1 cellular context compared by ENCODE assay signal in the genomic region with DNA sequence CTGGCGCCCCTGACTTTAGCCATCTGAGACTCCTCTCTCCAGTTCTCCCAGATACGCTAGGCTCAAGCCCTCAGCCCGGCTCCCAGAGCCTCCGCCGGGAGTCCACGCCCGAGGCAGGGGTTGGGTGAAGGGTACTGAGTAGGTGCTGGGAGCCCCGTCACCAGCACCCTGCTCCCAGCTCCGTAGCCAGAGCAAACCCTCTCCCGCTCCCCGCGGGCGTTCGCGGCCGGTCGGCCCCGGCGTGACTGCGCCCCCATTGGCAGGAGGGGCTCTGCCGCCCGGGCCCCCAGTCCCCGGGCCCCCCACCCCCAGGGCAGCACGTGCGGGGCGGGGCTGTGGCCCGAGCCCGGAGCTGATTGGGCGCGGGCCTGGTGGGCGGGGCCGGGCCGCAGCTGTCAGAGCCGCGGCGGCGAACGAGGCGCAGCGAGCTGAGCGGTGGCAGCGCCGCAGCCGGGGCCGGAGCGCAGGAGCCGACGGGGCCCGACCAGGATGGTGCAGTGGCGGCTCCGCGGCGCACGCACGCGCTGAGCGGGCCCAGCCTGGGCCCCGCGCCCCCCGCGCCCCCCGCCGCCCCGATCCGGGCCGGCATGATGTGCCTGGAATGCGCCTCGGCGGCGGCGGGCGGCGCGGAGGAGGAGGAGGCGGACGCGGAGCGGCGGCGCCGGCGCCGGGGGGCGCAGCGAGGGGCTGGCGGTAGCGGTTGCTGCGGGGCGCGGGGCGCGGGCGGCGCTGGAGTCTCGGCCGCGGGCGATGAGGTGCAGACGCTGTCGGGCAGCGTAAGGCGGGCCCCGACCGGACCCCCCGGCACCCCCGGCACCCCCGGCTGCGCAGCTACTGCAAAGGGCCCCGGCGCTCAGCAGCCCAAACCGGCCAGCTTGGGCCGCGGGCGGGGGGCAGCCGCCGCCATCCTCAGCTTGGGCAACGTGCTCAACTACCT.
A peak's percentile ranks its signal among the peaks of the same experiment; 100 is the strongest.
TF ChIP-seq lines count a peak whose summit lies in the region.

A gene with protein sequence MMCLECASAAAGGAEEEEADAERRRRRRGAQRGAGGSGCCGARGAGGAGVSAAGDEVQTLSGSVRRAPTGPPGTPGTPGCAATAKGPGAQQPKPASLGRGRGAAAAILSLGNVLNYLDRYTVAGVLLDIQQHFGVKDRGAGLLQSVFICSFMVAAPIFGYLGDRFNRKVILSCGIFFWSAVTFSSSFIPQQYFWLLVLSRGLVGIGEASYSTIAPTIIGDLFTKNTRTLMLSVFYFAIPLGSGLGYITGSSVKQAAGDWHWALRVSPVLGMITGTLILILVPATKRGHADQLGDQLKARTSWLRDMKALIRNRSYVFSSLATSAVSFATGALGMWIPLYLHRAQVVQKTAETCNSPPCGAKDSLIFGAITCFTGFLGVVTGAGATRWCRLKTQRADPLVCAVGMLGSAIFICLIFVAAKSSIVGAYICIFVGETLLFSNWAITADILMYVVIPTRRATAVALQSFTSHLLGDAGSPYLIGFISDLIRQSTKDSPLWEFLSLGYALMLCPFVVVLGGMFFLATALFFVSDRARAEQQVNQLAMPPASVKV (plus strand): TSS at position 421 of the 937 bp plus-strand sequence. CDS start 167 bp downstream, at position 588.

TF ChIP-seq in H1, 55 proteins besides CTCF, POLR2A, EP300 and RAD21:
- TF ChIP-seq EZH2 (IDR thresholded peaks at IDR 0.05; ENCODE audit: low read depth, low read length, severe bottlenecking) (no peak), ASH2L (IDR thresholded peaks at IDR 0.05; ENCODE audit: low read length) (no peak), SIN3A (conservative IDR thresholded peaks at IDR 0.05 in 1 of 2, IDR thresholded peaks at IDR 0.05 in 1 of 2; ENCODE audit: low read depth in 1 of 2, low read length in 2 of 2) (peak in 1 of 2 experiments; percentile 51; a peak in 1 of 4 replicates), TEAD4 (IDR thresholded peaks at IDR 0.05; ENCODE audit: low read depth, low read length) (peak; percentile 14; the same call in 1 of the 2 replicates), SUZ12 (IDR thresholded peaks at IDR 0.05; ENCODE audit: low read length) (no peak), TAF1 (IDR thresholded peaks at IDR 0.05; ENCODE audit: low read depth, low read length) (0 out of 2 replicates have a peak, but pooled peaks have one; percentile 34), FOSL1 (IDR thresholded peaks at IDR 0.05; ENCODE audit: insufficient read depth, low read depth, low read length) (no peak), CREB1 (IDR thresholded peaks at IDR 0.05) (peak; percentile 5; the same call in 1 of the 2 replicates), RFX5 (IDR thresholded peaks at IDR 0.05; ENCODE audit: borderline replicate concordance, low read depth, low read length) (no peak), JUN (IDR thresholded peaks at IDR 0.05; ENCODE audit: low read depth, low read length) (no peak)
- TF ChIP-seq, protein P1, sequence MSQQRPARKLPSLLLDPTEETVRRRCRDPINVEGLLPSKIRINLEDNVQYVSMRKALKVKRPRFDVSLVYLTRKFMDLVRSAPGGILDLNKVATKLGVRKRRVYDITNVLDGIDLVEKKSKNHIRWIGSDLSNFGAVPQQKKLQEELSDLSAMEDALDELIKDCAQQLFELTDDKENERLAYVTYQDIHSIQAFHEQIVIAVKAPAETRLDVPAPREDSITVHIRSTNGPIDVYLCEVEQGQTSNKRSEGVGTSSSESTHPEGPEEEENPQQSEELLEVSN (IDR thresholded peaks at IDR 0.05), result peak; percentile 6; the same call in 1 of the 2 replicates
